ENCODE assay signal across 9 cellular contexts in genomic region chr3:100590114-100590839, GRCh38. TPM values are rescaled to one million over a fixed set of nuclear protein-coding genes. Genes with fewer than 3 reads are reported as not detected.
DNase-seq lines count a peak whose midpoint lies in the region; ATAC-seq, FAIRE-seq and TF ChIP-seq lines count a peak whose summit lies in the region.
"Had no signal": no experiment of that assay in that cellular context is flagged by ENCODE, and none has a peak within 500 bp of the region (broad histone marks: within the 10 kb centered on the region; RNA-seq: fewer than 3 reads in every experiment).

No MANE protein-coding gene starts in this region.

- H3K9me3 ChIP-seq in Peyer's patch (no peaks in the 10 kb centered on the region), osteoblast (ENCODE audit: low read depth, low read length) (no peaks in the 10 kb centered on the region)

- DNase-seq in EL (peak; percentile 75), Kasumi-1 (lab: John Stamatoyannopoulos, UW) (peak; percentile 82), Peyer's patch (peak in 2 of 3 donors; percentile 44 to 74), foreskin keratinocyte (peak; percentile 30 to 63), osteoblast (ENCODE audit: insufficient read length, low spot score, missing footprints) (peak; percentile 85), urothelium cell line (ENCODE audit: low spot score) (peak; percentile 79)
- peak; percentile 78 for DNase-seq in activated effector memory CD4-positive, alpha-beta T cell treated with anti-CD3 and anti-CD28 coated beads, Interleukin-2, amount 50 U/mL, for 16 hours

- H3K27me3 ChIP-seq in Peyer's patch, result no peaks in the 10 kb centered on the region
- H3K27me3 ChIP-seq in foreskin keratinocyte, result no peaks in the 10 kb centered on the region
- no peaks in the 10 kb centered on the region for H3K27me3 ChIP-seq in osteoblast (ENCODE audit: insufficient read depth, low read length)

- H3K27ac ChIP-seq in Peyer's patch (no peak overlapping the region), foreskin keratinocyte (no peak overlapping the region), osteoblast (ENCODE audit: low read depth, low read length) (no peak overlapping the region)

- TF ChIP-seq POLR2A in Peyer's patch (IDR thresholded peaks at IDR 0.05), result no peak

- H3K79me2 ChIP-seq in osteoblast (ENCODE audit: insufficient read depth, low read length), result no peaks in the 10 kb centered on the region

- TF ChIP-seq CTCF in Peyer's patch (IDR thresholded peaks at IDR 0.05), result peak; percentile 76 to 95 (median 92)
- peak; percentile 95 for TF ChIP-seq CTCF in foreskin keratinocyte (conservative IDR thresholded peaks at IDR 0.05)
- TF ChIP-seq CTCF in osteoblast (IDR thresholded peaks at IDR 0.05; ENCODE audit: extremely low read depth, low read depth, low read length), result peak; percentile 88

- H3K4me3 ChIP-seq in Peyer's patch (no peak overlapping the region), osteoblast (ENCODE audit: insufficient read depth, low read length) (peak overlapping the region; percentile 54)
- H3K4me3 ChIP-seq: skin epidermis had no signal

- peak overlapping the region; percentile 83 for H2AFZ ChIP-seq in osteoblast (ENCODE audit: low read length)

- H3K4me2 ChIP-seq in osteoblast (ENCODE audit: insufficient read depth, low read length), result peak overlapping the region; percentile 85

- no peaks in the 10 kb centered on the region for H4K20me1 ChIP-seq in osteoblast (ENCODE audit: insufficient read depth, low read length)

- H3K4me1 ChIP-seq in Peyer's patch, result no peaks in the 10 kb centered on the region
- no peaks in the 10 kb centered on the region for H3K4me1 ChIP-seq in foreskin keratinocyte
- peaks cover 4% of the 10 kb centered on the region for H3K4me1 ChIP-seq in osteoblast (ENCODE audit: insufficient read depth, low read length)

- H3K36me3 ChIP-seq in Peyer's patch (no peaks in the 10 kb centered on the region), osteoblast (ENCODE audit: insufficient read depth, low read length) (no peaks in the 10 kb centered on the region)

- ATAC-seq in GM21825 (IDR thresholded peaks at IDR 0.05; ENCODE audit: unreplicated experiment) (peak; percentile 82), foreskin keratinocyte (peak; percentile 67)

- FAIRE-seq in urothelium cell line (lab: Jason Lieb, UNC), result peak; percentile 68

RNA-seq across cellular contexts. Expression of gene ADGRG7, which starts 19.1 kb away (rescaled TPM):
- total RNA-seq in Peyer's patch (100 to 1,000 TPM in 2 of 4 donors, 10 to 100 TPM in 1, 1 to 10 TPM in 1; 5.8 to 124 (median 83.1) TPM), foreskin keratinocyte (not detected in 2 replicates), osteoblast (not detected in 2 replicates)
- polyA plus RNA-seq in foreskin keratinocyte, result not detected in 2 replicates
